9 cellular contexts compared by ENCODE assay signal in genomic region chr9:135500071-135500524, GRCh38. TPM values are rescaled to one million over a fixed set of nuclear protein-coding genes. Genes with fewer than 3 reads are reported as not detected.
DNase-seq lines count a peak whose midpoint lies in the region; ATAC-seq lines count a peak whose summit lies in the region.
"Had no signal": no experiment of that assay in that cellular context is flagged by ENCODE, and none has a peak within 500 bp of the region (broad histone marks: within the 10 kb centered on the region; RNA-seq: fewer than 3 reads in every experiment).

No MANE protein-coding gene starts in this region.

- peak overlapping the region; percentile 76 to 98 (median 90) for H3K4me3 ChIP-seq in skin epidermis

- H3K36me3 Mint-ChIP-seq in activated naive CD8-positive, alpha-beta T cell: peaks cover 2% of the 10 kb centered on the region

- peak overlapping the region; percentile 91 for H3K4me3 Mint-ChIP-seq in activated naive CD8-positive, alpha-beta T cell

- ATAC-seq in HG03103 (IDR thresholded peaks at IDR 0.05; ENCODE audit: low read depth, unreplicated experiment): peak; percentile 15
- no peak for ATAC-seq in left colon

- no peaks in the 10 kb centered on the region for H3K9me3 Mint-ChIP-seq in activated naive CD8-positive, alpha-beta T cell (ENCODE audit: low read depth)

- no peak overlapping the region for H3K27ac Mint-ChIP-seq in activated naive CD8-positive, alpha-beta T cell

- no peaks in the 10 kb centered on the region for H3K27me3 Mint-ChIP-seq in activated naive CD8-positive, alpha-beta T cell

- peaks cover 19% of the 10 kb centered on the region for H3K4me1 Mint-ChIP-seq in activated naive CD8-positive, alpha-beta T cell (ENCODE audit: low read depth)

- H3K27ac ChIP-seq in skin epidermis: peak overlapping the region in 19 of 21 experiments; percentile 16 to 93 (median 87)

- DNase-seq in GM04504 (ENCODE audit: low read depth) (peak; percentile 9), hepatic stellate cell (ENCODE audit: low spot score) (peak; percentile 54), SHP77 treated with DMSO at 0.1 percent for 48 hours (lab: John Stamatoyannopoulos, UW) (no peak), NCI-H345 (lab: John Stamatoyannopoulos, UW) (no peak), left colon (no peak)

- intact Hi-C loops in left colon (cut with DNase I, micrococcal nuclease): no loop called here

RNA-seq across cellular contexts. Expression of gene MRPS2, which starts 0.4 kb away (rescaled TPM):
- 10 to 100 TPM; 25.4 to 35.3 TPM for total RNA-seq in left colon

RNA-seq across cellular contexts. Expression of gene PPP1R26, which starts 20.5 kb away (rescaled TPM):
- 10 to 100 TPM; 20.4 to 26.3 TPM for total RNA-seq in left colon

RNA-seq across cellular contexts. Expression of gene LCN1, which starts 21.1 kb away (rescaled TPM):
- not detected for total RNA-seq in left colon
- total RNA-seq: T-helper 1 cell treated with Interleukin-12 subunit alpha and Interleukin-12 subunit beta and Interleukin-4 antibody, amounts not matched to agents 30 ng/mL and 1 ng/mL, for 36 hours had no signal

RNA-seq across cellular contexts. Expression of gene OBP2A, which starts 45.8 kb away (rescaled TPM):
- total RNA-seq in left colon: not detected
- total RNA-seq: T-helper 1 cell treated with Interleukin-12 subunit alpha and Interleukin-12 subunit beta and Interleukin-4 antibody, amounts not matched to agents 30 ng/mL and 1 ng/mL, for 36 hours had no signal

Comparison
In these comparisons a context has a peak if more than half of its experiments do, and no peak if none do; other contexts are left out.
1. DNase-seq: peak in GM04504 (single experiment) and hepatic stellate cell (single experiment); none in SHP77 treated with DMSO at 0.1 percent for 48 hours (single experiment), NCI-H345 (single experiment) and left colon (0 of 2).